ENCODE assay signal across 16 cellular contexts in the genomic region with DNA sequence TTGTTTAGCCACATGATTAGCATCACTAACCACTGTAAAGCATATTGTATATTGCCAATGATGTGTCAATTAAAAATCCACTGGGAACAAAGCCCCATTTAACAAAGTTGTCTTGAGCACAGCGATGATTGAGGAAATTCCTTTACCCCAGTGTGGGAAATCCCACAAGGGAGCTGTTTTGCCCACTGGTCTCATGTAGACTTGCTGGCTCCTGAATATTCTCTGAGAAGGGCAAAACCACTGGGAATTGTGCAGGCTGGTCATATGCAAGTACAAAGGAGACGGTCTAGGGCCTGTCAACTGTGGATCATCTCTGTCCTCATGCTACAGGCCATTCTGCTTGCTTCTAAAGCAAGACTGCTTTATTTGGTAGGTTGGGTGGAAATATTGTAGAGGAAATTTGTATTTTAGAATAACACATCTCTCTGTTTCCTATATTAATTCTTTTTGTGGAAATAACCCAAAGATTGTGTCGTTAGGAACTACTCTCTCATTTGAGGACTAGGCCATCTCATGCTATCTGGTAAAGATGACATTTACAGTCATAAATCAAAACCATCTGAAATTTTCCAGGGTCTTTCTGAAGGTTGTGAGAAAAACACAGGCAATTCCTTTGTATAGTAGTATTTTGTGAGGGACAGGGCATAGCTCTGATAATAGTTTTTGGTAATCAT.
DNase-seq lines count a peak whose midpoint lies in the region; ATAC-seq and TF ChIP-seq lines count a peak whose summit lies in the region.
"Had no signal": no experiment of that assay in that cellular context is flagged by ENCODE, and none has a peak within 500 bp of the region (broad histone marks: within the 10 kb centered on the region; RNA-seq: fewer than 3 reads in every experiment).

No MANE protein-coding gene starts in this region.

- H3K9me3 Mint-ChIP-seq in MCF 10A (ENCODE audit: unreplicated experiment) = no peaks in the 10 kb centered on the region
- peaks cover 5% of the 10 kb centered on the region for H3K9me3 Mint-ChIP-seq in activated CD4-positive, alpha-beta memory T cell treated with anti-CD3 and anti-CD28 coated beads for 36 hours
- H3K9me3 Mint-ChIP-seq: HFFc6 had no signal

- CTCF ChIA-PET in MCF 10A (lab: Yijun Ruan, JAX) = interaction anchor here (0.6 to 1.0 kb wide), 5 partner anchors 10 to 65 kb away, joined by 3 to 5 read pairs (median 3); no protein-coding TSS in a partner anchor
- CTCF ChIA-PET in activated CD4-positive, alpha-beta memory T cell treated with anti-CD3 and anti-CD28 coated beads for 36 hours (lab: Charles Lee) = interaction anchor here (1.2 to 1.4 kb wide), 3 partner anchors 13 to 27 kb away, joined by 3 read pairs; no protein-coding TSS in a partner anchor

- intact Hi-C loops in MCF 10A (cut with micrococcal nuclease) = no loop called here
- intact Hi-C loops in breast epithelium (cut with DNase I; ENCODE audit: low total_unique reads) = no loop called here
- intact Hi-C loops in activated CD4-positive, alpha-beta memory T cell treated with anti-CD3 and anti-CD28 coated beads for 36 hours (cut with micrococcal nuclease) = no loop called here

- peaks cover 7% of the 10 kb centered on the region for H3K36me3 Mint-ChIP-seq in MCF 10A (ENCODE audit: insufficient read depth, unreplicated experiment)
- no peaks in the 10 kb centered on the region for H3K36me3 Mint-ChIP-seq in activated CD4-positive, alpha-beta memory T cell treated with anti-CD3 and anti-CD28 coated beads for 36 hours

- H3K27ac ChIP-seq in breast epithelium (no peak overlapping the region), foreskin keratinocyte (peak overlapping the region; percentile 55), brain microvascular endothelial cell (no peak overlapping the region), coronary artery (no peak overlapping the region)
- H3K27ac ChIP-seq: heart right ventricle, SJSA1, transverse colon, VCaP had no signal

- no peaks in the 10 kb centered on the region for H3K36me3 ChIP-seq in breast epithelium
- H3K36me3 ChIP-seq in brain microvascular endothelial cell (replicated peaks) = no peaks in the 10 kb centered on the region
- no peaks in the 10 kb centered on the region for H3K36me3 ChIP-seq in MG63
- H3K36me3 ChIP-seq: heart right ventricle, SJSA1, transverse colon had no signal

- H3K27me3 ChIP-seq in breast epithelium (no peaks in the 10 kb centered on the region), foreskin keratinocyte (no peaks in the 10 kb centered on the region), brain microvascular endothelial cell (replicated peaks) (no peaks in the 10 kb centered on the region), MG63 (no peaks in the 10 kb centered on the region)
- H3K27me3 ChIP-seq: heart right ventricle, SJSA1, transverse colon had no signal

- TF ChIP-seq CTCF in MCF 10A (IDR thresholded peaks at IDR 0.05; ENCODE audit: unreplicated experiment) = no peak
- no peak for TF ChIP-seq CTCF in breast epithelium (IDR thresholded peaks at IDR 0.05)
- TF ChIP-seq CTCF in foreskin keratinocyte (conservative IDR thresholded peaks at IDR 0.05) = no peak
- TF ChIP-seq CTCF in brain microvascular endothelial cell (IDR thresholded peaks at IDR 0.05; ENCODE audit: low read depth, low read length, missing control alignments) = no peak
- TF ChIP-seq CTCF in coronary artery (IDR thresholded peaks at IDR 0.05) = no peak

- no peaks in the 10 kb centered on the region for H3K4me1 ChIP-seq in breast epithelium
- peaks cover 47% of the 10 kb centered on the region for H3K4me1 ChIP-seq in foreskin keratinocyte
- H3K4me1 ChIP-seq: SJSA1 had no signal

- no peaks in the 10 kb centered on the region for H3K27me3 Mint-ChIP-seq in MCF 10A (ENCODE audit: insufficient read depth, unreplicated experiment)
- no peaks in the 10 kb centered on the region for H3K27me3 Mint-ChIP-seq in activated CD4-positive, alpha-beta memory T cell treated with anti-CD3 and anti-CD28 coated beads for 36 hours
- H3K27me3 Mint-ChIP-seq: progenitor cell of endocrine pancreas had no signal

- ATAC-seq in foreskin keratinocyte = peak; percentile 17

- H3K4me3 Mint-ChIP-seq in MCF 10A (ENCODE audit: unreplicated experiment) = peak overlapping the region; percentile 37
- H3K4me3 Mint-ChIP-seq in activated CD4-positive, alpha-beta memory T cell treated with anti-CD3 and anti-CD28 coated beads for 36 hours = peak overlapping the region; percentile 29
- H3K4me3 Mint-ChIP-seq: HFFc6 had no signal

- no peak overlapping the region for H3K4me3 ChIP-seq in breast epithelium
- no peak overlapping the region for H3K4me3 ChIP-seq in brain microvascular endothelial cell (ENCODE audit: low read depth, low read length)
- no peak overlapping the region for H3K4me3 ChIP-seq in MG63
- no peak overlapping the region for H3K4me3 ChIP-seq in coronary artery
- H3K4me3 ChIP-seq: heart right ventricle, SJSA1, transverse colon had no signal

- no TSS peak for BruUV-seq in MCF 10A (replicated peaks; lab: Mats Ljungman, UMichigan)

- no peak for DNase-seq in MCF 10A (ENCODE audit: unreplicated experiment)
- no peak for DNase-seq in breast epithelium (ENCODE audit: low spot score in 2 of 2)
- DNase-seq in activated CD4-positive, alpha-beta memory T cell treated with anti-CD3 and anti-CD28 coated beads for 36 hours = no peak
- DNase-seq in foreskin keratinocyte = no peak
- DNase-seq in brain microvascular endothelial cell = no peak
- DNase-seq in NCI-H1105 treated with DMSO at 0.1 percent for 48 hours (lab: John Stamatoyannopoulos, UW) = no peak
- DNase-seq in MG63 = no peak
- DNase-seq in coronary artery (ENCODE audit: low spot score) = no peak
- DNase-seq: activated effector memory CD4-positive, alpha-beta T cell treated with Interleukin-2 at 50 U/mL for 16 hours; heart right ventricle; HFFc6; MM.1S; transverse colon had no signal

- TF ChIP-seq POLR2A in breast epithelium (IDR thresholded peaks at IDR 0.05) = no peak

- no peaks in the 10 kb centered on the region for H3K9me3 ChIP-seq in breast epithelium
- H3K9me3 ChIP-seq in MG63 = no peaks in the 10 kb centered on the region
- H3K9me3 ChIP-seq: heart right ventricle, SJSA1, transverse colon had no signal

- POLR2A ChIA-PET in MCF 10A (lab: Yijun Ruan, JAX) = interaction anchor here (0.6 to 1.6 kb wide), 5 partner anchors 11 to 60 kb away, joined by 3 to 6 read pairs (median 4); a partner anchor contains a TSS
- POLR2A ChIA-PET in activated CD4-positive, alpha-beta memory T cell treated with anti-CD3 and anti-CD28 coated beads for 36 hours (lab: Charles Lee) = interaction anchor here (0.6 to 1.1 kb wide), 2 partner anchors 58 to 285 kb away, joined by 3 read pairs; no protein-coding TSS in a partner anchor

- in situ Hi-C loops in brain microvascular endothelial cell (cut with HindIII; ENCODE audit: low pct_ligation_motif_present, low sequenced_read_pairs) = no loop called here

- H3K27ac Mint-ChIP-seq in MCF 10A (ENCODE audit: low read depth, unreplicated experiment) = peak overlapping the region; percentile 83
- peak overlapping the region; percentile 82 for H3K27ac Mint-ChIP-seq in activated CD4-positive, alpha-beta memory T cell treated with anti-CD3 and anti-CD28 coated beads for 36 hours
- H3K27ac Mint-ChIP-seq: HFFc6, progenitor cell of endocrine pancreas had no signal

- H3K4me1 Mint-ChIP-seq in MCF 10A (ENCODE audit: insufficient read depth, unreplicated experiment) = peaks cover 14% of the 10 kb centered on the region
- H3K4me1 Mint-ChIP-seq in activated CD4-positive, alpha-beta memory T cell treated with anti-CD3 and anti-CD28 coated beads for 36 hours (ENCODE audit: low read depth) = peaks cover 70% of the 10 kb centered on the region
